In genomic region chr17:7862692-7863437, GRCh38 we compare ENCODE assay signal across 9 cellular contexts. TPM values are rescaled to one million over a fixed set of nuclear protein-coding genes. Genes with fewer than 3 reads are reported as not detected.
DNase-seq lines count a peak whose midpoint lies in the region; ATAC-seq and TF ChIP-seq lines count a peak whose summit lies in the region.
"Had no signal": no experiment of that assay in that cellular context is flagged by ENCODE, and none has a peak within 500 bp of the region (broad histone marks: within the 10 kb centered on the region; RNA-seq: fewer than 3 reads in every experiment).

No MANE protein-coding gene starts in this region.

- DNase-seq in DMS53 (lab: John Stamatoyannopoulos, UW) (peak; percentile 85), HFFc6 (no peak), SJSA1 (ENCODE audit: low read depth in 1 of 2, low spot score in 2 of 2) (peak; percentile 52 to 53), endodermal cell (peak; percentile 91)
- peak; percentile 70 for DNase-seq in natural killer cell treated with Interleukin-12 subunit alpha and Interleukin-12 subunit beta and Interleukin-15 and Interleukin-18, amount 100 ng/mL, for 72 hours (ENCODE audit: low spot score)

- H3K27me3 Mint-ChIP-seq in HFFc6 (ENCODE audit: insufficient read depth) (peaks cover 5% of the 10 kb centered on the region), endodermal cell (ENCODE audit: insufficient read depth) (no peaks in the 10 kb centered on the region)
- H3K27me3 Mint-ChIP-seq in natural killer cell treated with Interleukin-12 subunit alpha and Interleukin-12 subunit beta and Interleukin-15 and Interleukin-18, amount 100 ng/mL, for 72 hours: no peaks in the 10 kb centered on the region

- H3K4me1 Mint-ChIP-seq in HFFc6 (ENCODE audit: low read depth): peaks cover 5% of the 10 kb centered on the region; the same call in 1 of the 2 replicates
- H3K4me1 Mint-ChIP-seq in endodermal cell: peaks cover 17% of the 10 kb centered on the region
- H3K4me1 Mint-ChIP-seq in natural killer cell treated with Interleukin-12 subunit alpha and Interleukin-12 subunit beta and Interleukin-15 and Interleukin-18, amount 100 ng/mL, for 72 hours (ENCODE audit: low read depth in 2 of 2): peaks cover 24 to 26% of the 10 kb centered on the region in 2 donors

- H3K4me3 ChIP-seq in SJSA1: no peak overlapping the region
- peak overlapping the region; percentile 5 for H3K4me3 ChIP-seq in endodermal cell (ENCODE audit: low read length)

- peaks cover 10% of the 10 kb centered on the region; the same call in 1 of the 2 replicates for H3K36me3 Mint-ChIP-seq in HFFc6 (ENCODE audit: low read depth)
- H3K36me3 Mint-ChIP-seq in endodermal cell (ENCODE audit: low read depth): peaks cover 42% of the 10 kb centered on the region
- H3K36me3 Mint-ChIP-seq in natural killer cell treated with Interleukin-12 subunit alpha and Interleukin-12 subunit beta and Interleukin-15 and Interleukin-18, amount 100 ng/mL, for 72 hours: peaks cover 6% of the 10 kb centered on the region

- no peaks in the 10 kb centered on the region for H3K9me3 Mint-ChIP-seq in HFFc6
- H3K9me3 Mint-ChIP-seq in endodermal cell: no peaks in the 10 kb centered on the region
- no peaks in the 10 kb centered on the region for H3K9me3 Mint-ChIP-seq in natural killer cell treated with Interleukin-12 subunit alpha and Interleukin-12 subunit beta and Interleukin-15 and Interleukin-18, amount 100 ng/mL, for 72 hours
- H3K9me3 Mint-ChIP-seq: T-helper 1 cell treated with Interleukin-12 subunit alpha and Interleukin-12 subunit beta and Interleukin-4 antibody, amounts not matched to agents 30 μg/mL and 1 μg/mL, for 36 hours had no signal

- H3K9me3 ChIP-seq in SJSA1 (replicated peaks): no peaks in the 10 kb centered on the region
- H3K9me3 ChIP-seq in endodermal cell (ENCODE audit: control insufficient read depth, low read length): no peaks in the 10 kb centered on the region

- no peak overlapping the region for H3K27ac ChIP-seq in SJSA1
- H3K27ac ChIP-seq in endodermal cell (ENCODE audit: low read depth, low read length): no peak overlapping the region

- H3K4me1 ChIP-seq in SJSA1 (replicated peaks) (peaks cover 11% of the 10 kb centered on the region), endodermal cell (ENCODE audit: control insufficient read depth, insufficient read depth, low read length) (no peaks in the 10 kb centered on the region)

- WGBS in endodermal cell (ENCODE audit: insufficient coverage in 1 of 2, insufficient read length in 1 of 2), 2 experiments: 38 to 42% methylated on average over 2 of the region's 3 CpGs

- no peak overlapping the region for H3K9ac ChIP-seq in endodermal cell (ENCODE audit: extremely low read depth, low read length, poor library complexity, severe bottlenecking)

- H3K36me3 ChIP-seq in SJSA1 (peaks cover 21% of the 10 kb centered on the region), endodermal cell (ENCODE audit: control insufficient read depth, insufficient read depth, low read length) (peaks cover 57% of the 10 kb centered on the region)

- H3K27me3 ChIP-seq in SJSA1 (replicated peaks) (no peaks in the 10 kb centered on the region), endodermal cell (ENCODE audit: control insufficient read depth, insufficient read depth, low read length, poor library complexity, severe bottlenecking) (no peaks in the 10 kb centered on the region)

- H3K4me3 Mint-ChIP-seq in HFFc6 (no peak overlapping the region), endodermal cell (no peak overlapping the region)
- H3K4me3 Mint-ChIP-seq in natural killer cell treated with Interleukin-12 subunit alpha and Interleukin-12 subunit beta and Interleukin-15 and Interleukin-18, amount 100 ng/mL, for 72 hours: no peak overlapping the region
- H3K4me3 Mint-ChIP-seq: T-helper 1 cell treated with Interleukin-12 subunit alpha and Interleukin-12 subunit beta and Interleukin-4 antibody, amounts not matched to agents 30 μg/mL and 1 μg/mL, for 36 hours had no signal

- TF ChIP-seq CTCF in HFFc6 (IDR thresholded peaks at IDR 0.05): peak; percentile 91
- peak; percentile 83 for TF ChIP-seq CTCF in endodermal cell (conservative IDR thresholded peaks at IDR 0.05)

- H3K27ac Mint-ChIP-seq in HFFc6 (no peak overlapping the region), endodermal cell (no peak overlapping the region)
- H3K27ac Mint-ChIP-seq in natural killer cell treated with Interleukin-12 subunit alpha and Interleukin-12 subunit beta and Interleukin-15 and Interleukin-18, amount 100 ng/mL, for 72 hours: no peak overlapping the region
- H3K27ac Mint-ChIP-seq: T-helper 1 cell treated with Interleukin-12 subunit alpha and Interleukin-12 subunit beta and Interleukin-4 antibody, amounts not matched to agents 30 μg/mL and 1 μg/mL, for 36 hours had no signal

- no peak for ATAC-seq in natural killer cell treated with Interleukin-12 subunit alpha and Interleukin-12 subunit beta and Interleukin-15 and Interleukin-18, amount 100 ng/mL, for 72 hours
- ATAC-seq in GM19035 (IDR thresholded peaks at IDR 0.05; ENCODE audit: unreplicated experiment): no peak
- ATAC-seq in HG03175 (IDR thresholded peaks at IDR 0.05; ENCODE audit: unreplicated experiment): no peak
- no peak for ATAC-seq in HG03469 (IDR thresholded peaks at IDR 0.05; ENCODE audit: unreplicated experiment)

RNA-seq across cellular contexts. Expression of gene CYB5D1, which starts 5.1 kb away (rescaled TPM):
- total RNA-seq in HFFc6 (2021; fragmentation: NEBNext Ultra II Directional; extraction: Animal tissue kit (Norgen Biotek cat#: 25700)): 10 to 100 TPM in 4 of 6 experiments, 1 to 10 TPM in 2; 9.3 to 15.3 (median 10.5) TPM
- 2.6 and 2.8 TPM in 2 replicates for total RNA-seq in SJSA1 (2014; rRNA removed; shearing (Covaris generic))
- 10 to 100 TPM; 10.6 to 12.9 TPM for total RNA-seq in endodermal cell
- polyA plus RNA-seq in endodermal cell (2013, experiment 1 of 2): 10.5 TPM
- 8.3 TPM for polyA plus RNA-seq in endodermal cell (2013, experiment 2 of 2)
- 10 to 100 TPM; 11.3 to 12.9 TPM for total RNA-seq in natural killer cell treated with Interleukin-12 subunit alpha and Interleukin-12 subunit beta and Interleukin-15 and Interleukin-18, amount 100 ng/mL, for 72 hours

RNA-seq across cellular contexts. Expression of gene NAA38, which starts 5.5 kb away (rescaled TPM):
- 100 to 1,000 TPM; 104 to 122 (median 107) TPM for total RNA-seq in HFFc6 (2021; fragmentation: NEBNext Ultra II Directional; extraction: Animal tissue kit (Norgen Biotek cat#: 25700))
- total RNA-seq in SJSA1 (2014; rRNA removed; shearing (Covaris generic)): 90.7 and 148 TPM in 2 replicates
- 10 to 100 TPM; 38.9 to 44.8 TPM for total RNA-seq in endodermal cell
- polyA plus RNA-seq in endodermal cell (2013, experiment 1 of 2): 65.6 TPM
- polyA plus RNA-seq in endodermal cell (2013, experiment 2 of 2): 58.9 TPM
- total RNA-seq in natural killer cell treated with Interleukin-12 subunit alpha and Interleukin-12 subunit beta and Interleukin-15 and Interleukin-18, amount 100 ng/mL, for 72 hours: 100 to 1,000 TPM in 1 of 2 donors, 10 to 100 TPM in 1; 54.1 to 105 TPM

RNA-seq across cellular contexts. Expression of gene TMEM88, which starts 8.0 kb away (rescaled TPM):
- total RNA-seq in HFFc6 (2021; fragmentation: NEBNext Ultra II Directional; extraction: Animal tissue kit (Norgen Biotek cat#: 25700)): 1 to 10 TPM in 2 of 6 experiments, under 1 TPM in 4; 0.40 to 1.3 (median 0.60) TPM
- not detected in 2 replicates for total RNA-seq in SJSA1 (2014; rRNA removed; shearing (Covaris generic))
- total RNA-seq in endodermal cell: 10 to 100 TPM; 16.8 to 26.8 TPM
- 24.6 TPM for polyA plus RNA-seq in endodermal cell (2013, experiment 1 of 2)
- 22.9 TPM for polyA plus RNA-seq in endodermal cell (2013, experiment 2 of 2)
- total RNA-seq in natural killer cell treated with Interleukin-12 subunit alpha and Interleukin-12 subunit beta and Interleukin-15 and Interleukin-18, amount 100 ng/mL, for 72 hours: 1 to 10 TPM; 2.4 to 2.7 TPM

RNA-seq across cellular contexts. Expression of gene CHD3, which starts 25.7 kb away (rescaled TPM):
- 100 to 1,000 TPM in 4 of 6 experiments, 10 to 100 TPM in 2; 83.3 to 112 (median 110) TPM for total RNA-seq in HFFc6 (2021; fragmentation: NEBNext Ultra II Directional; extraction: Animal tissue kit (Norgen Biotek cat#: 25700))
- total RNA-seq in SJSA1 (2014; rRNA removed; shearing (Covaris generic)): 58.3 and 101 TPM in 2 replicates
- 10 to 100 TPM; 55.0 to 64.1 TPM for total RNA-seq in endodermal cell
- 66.3 TPM for polyA plus RNA-seq in endodermal cell (2013, experiment 1 of 2)
- polyA plus RNA-seq in endodermal cell (2013, experiment 2 of 2): 63.7 TPM
- 100 to 1,000 TPM; 106 to 192 TPM for total RNA-seq in natural killer cell treated with Interleukin-12 subunit alpha and Interleukin-12 subunit beta and Interleukin-15 and Interleukin-18, amount 100 ng/mL, for 72 hours

RNA-seq across cellular contexts. Expression of gene KDM6B, which starts 28.8 kb away (rescaled TPM):
- total RNA-seq in HFFc6 (2021; fragmentation: NEBNext Ultra II Directional; extraction: Animal tissue kit (Norgen Biotek cat#: 25700)): 10 to 100 TPM; 10.4 to 15.2 (median 11.6) TPM
- total RNA-seq in SJSA1 (2014; rRNA removed; shearing (Covaris generic)): 0.34 and 0.85 TPM in 2 replicates
- 10 to 100 TPM; 53.3 to 60.3 TPM for total RNA-seq in endodermal cell
- 44.5 TPM for polyA plus RNA-seq in endodermal cell (2013, experiment 1 of 2)
- 40.5 TPM for polyA plus RNA-seq in endodermal cell (2013, experiment 2 of 2)
- total RNA-seq in natural killer cell treated with Interleukin-12 subunit alpha and Interleukin-12 subunit beta and Interleukin-15 and Interleukin-18, amount 100 ng/mL, for 72 hours: 10 to 100 TPM; 52.0 to 67.6 TPM

Comparison
In these comparisons a context has a peak if more than half of its experiments do, and no peak if none do; other contexts are left out.
1. RNA of gene TMEM88, which starts 8.0 kb away (total RNA-seq): 16.8 to 26.8 TPM in endodermal cell; 2.4 to 2.7 TPM in natural killer cell treated with Interleukin-12 subunit alpha and Interleukin-12 subunit beta and Interleukin-15 and Interleukin-18, amount 100 ng/mL, for 72 hours, 0.40 to 1.3 TPM in HFFc6 and not detected in SJSA1; every median in the first group is over 4 times any median in the second.